In the genomic region with DNA sequence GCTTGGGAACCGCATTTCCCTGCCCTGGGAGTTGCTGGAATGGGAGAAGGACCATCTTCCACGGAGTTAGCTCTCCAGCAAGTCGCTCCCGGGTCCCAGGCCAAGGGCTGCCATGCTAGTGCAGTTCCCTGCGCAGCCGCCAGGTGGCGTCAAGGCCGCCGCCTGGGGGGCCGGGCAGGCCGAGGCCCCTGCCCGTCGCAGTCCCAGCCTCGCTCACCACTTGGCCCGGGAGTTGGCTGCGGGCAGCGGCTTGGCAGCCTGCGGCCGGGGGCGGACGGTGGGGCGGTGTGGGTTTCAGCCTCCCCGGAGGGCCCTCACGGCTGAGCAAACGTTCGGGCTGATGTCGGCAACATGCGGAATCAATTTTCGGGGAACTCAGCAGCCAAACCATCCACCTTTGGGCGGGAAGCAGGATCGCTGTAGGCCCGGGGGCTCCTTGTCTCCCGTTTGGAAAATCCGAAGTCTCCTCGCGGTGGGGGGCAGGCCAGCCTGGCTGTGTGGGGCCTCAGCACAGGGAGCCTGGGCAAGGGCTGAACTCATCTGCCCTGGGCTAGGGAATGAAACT, we compare ENCODE assay signal across 9 cellular contexts.
DNase-seq lines count a peak whose midpoint lies in the region; ATAC-seq, FAIRE-seq and TF ChIP-seq lines count a peak whose summit lies in the region.
"Had no signal": no experiment of that assay in that cellular context is flagged by ENCODE, and none has a peak within 500 bp of the region (broad histone marks: within the 10 kb centered on the region; RNA-seq: fewer than 3 reads in every experiment).

No MANE protein-coding gene starts in this region.

- no peaks in the 10 kb centered on the region for H3K36me3 Mint-ChIP-seq in mesothelial cell of epicardium

- no peak overlapping the region for H3K4me3 Mint-ChIP-seq in mesothelial cell of epicardium

- no peak overlapping the region for H3K9ac ChIP-seq in SK-N-SH

- no peak for TF ChIP-seq RAD21 in SK-N-SH (IDR thresholded peaks at IDR 0.05; ENCODE audit: low read length)

- H3K9me3 Mint-ChIP-seq in mesothelial cell of epicardium = peaks cover 3% of the 10 kb centered on the region

- CTCF ChIA-PET in SK-N-SH (lab: Yijun Ruan, JAX) = interaction anchor here (0.6 to 1.6 kb wide), 3 partner anchors 9 to 291 kb away, joined by 4 to 6 read pairs (median 4); no protein-coding TSS in a partner anchor

- no peak for TF ChIP-seq EP300 in SK-N-SH (IDR thresholded peaks at IDR 0.05; ENCODE audit: borderline replicate concordance in 1 of 2, low read depth in 1 of 2, low read length in 1 of 2)

- H3K4me3 ChIP-seq in SK-N-SH (ENCODE audit: low read depth in 2 of 2, low read length in 1 of 2) (peak overlapping the region in 1 of 2 experiments; percentile 54; a peak in 1 of 4 replicates), bronchial epithelial cell (ENCODE audit: low read depth, low read length) (no peak overlapping the region)

- POLR2A ChIA-PET in SK-N-SH (lab: Yijun Ruan, JAX) = no interaction called here

- H3K9me2 ChIP-seq in SK-N-SH = no peaks in the 10 kb centered on the region

- no peaks in the 10 kb centered on the region for H3K4me1 Mint-ChIP-seq in mesothelial cell of epicardium

- no peak overlapping the region for H2AFZ ChIP-seq in SK-N-SH (ENCODE audit: low read depth)

- no peaks in the 10 kb centered on the region for H4K20me1 ChIP-seq in SK-N-SH (ENCODE audit: insufficient read depth)

- no peak overlapping the region for H3K27ac Mint-ChIP-seq in mesothelial cell of epicardium

- no peaks in the 10 kb centered on the region for H3K79me2 ChIP-seq in SK-N-SH (ENCODE audit: insufficient read depth)

- peak; percentile 32 for TF ChIP-seq CTCF in SK-N-SH (IDR thresholded peaks at IDR 0.05)
- TF ChIP-seq CTCF in bronchial epithelial cell (IDR thresholded peaks at IDR 0.05; ENCODE audit: insufficient read depth, low read length, severe bottlenecking) = peak; percentile 91
- TF ChIP-seq CTCF in mesothelial cell of epicardium (IDR thresholded peaks at IDR 0.05; ENCODE audit: unreplicated experiment) = peak; percentile 95

- DNase-seq in SK-N-SH (peak; percentile 46), bronchial epithelial cell (ENCODE audit: low read depth) (no peak), mesothelial cell of epicardium (ENCODE audit: low spot score in 2 of 2, unreplicated experiment in 2 of 2) (peak in 1 of 2 experiments; percentile 50)
- DNase-seq in stimulated activated naive CD4-positive, alpha-beta T cell treated with Interleukin-2 at 50 U/mL for 16 hours (lab: John Stamatoyannopoulos, UW) = no peak

- H3K36me3 ChIP-seq in SK-N-SH (replicated peaks in 1 of 2; ENCODE audit: control insufficient read depth in 1 of 2, insufficient read depth in 2 of 2, low read length in 1 of 2) (no peaks in the 10 kb centered on the region), bronchial epithelial cell (ENCODE audit: control insufficient read depth, insufficient read depth, low read length) (no peaks in the 10 kb centered on the region)

- H3K4me2 ChIP-seq in SK-N-SH = no peak overlapping the region

- H3K9me3 ChIP-seq in SK-N-SH = no peaks in the 10 kb centered on the region

- ATAC-seq in SK-N-SH treated with all-trans-retinoic acid at 6 μM for 48 hours (no peak), HG03521 (IDR thresholded peaks at IDR 0.05; ENCODE audit: unreplicated experiment) (peak; percentile 43), GM18873 (IDR thresholded peaks at IDR 0.05; ENCODE audit: low FRiP score, unreplicated experiment) (no peak), HG03565 (IDR thresholded peaks at IDR 0.05; ENCODE audit: unreplicated experiment) (no peak)

- peaks cover 0 to 2% of the 10 kb centered on the region in 2 experiments; a peak in 1 of 4 replicates for H3K4me1 ChIP-seq in SK-N-SH (ENCODE audit: control insufficient read depth in 1 of 2, insufficient read depth in 2 of 2, low read depth in 1 of 2, low read length in 1 of 2)

- no peaks in the 10 kb centered on the region for H3F3A ChIP-seq in SK-N-SH (replicated peaks; ENCODE audit: insufficient read depth)

- H3K27me3 Mint-ChIP-seq in mesothelial cell of epicardium (ENCODE audit: low read depth) = peaks cover 2% of the 10 kb centered on the region

- H3K27me3 ChIP-seq in SK-N-SH (ENCODE audit: insufficient read depth) (no peaks in the 10 kb centered on the region), bronchial epithelial cell (ENCODE audit: control insufficient read depth, insufficient read depth, low read length) (no peaks in the 10 kb centered on the region)

- WGBS in SK-N-SH (ENCODE audit: low lambda C conversion rate) = 85% methylated on average over 19 of the region's 36 CpGs

- no peak for FAIRE-seq in bronchial epithelial cell (lab: Jason Lieb, UNC)
- FAIRE-seq: A204.1 had no signal

- H3K27ac ChIP-seq in SK-N-SH (ENCODE audit: low read depth in 2 of 2, low read length in 1 of 2) = no peak overlapping the region

TF ChIP-seq in SK-N-SH, 30 proteins besides CTCF, POLR2A, EP300 and RAD21 (continues in another document):
- TF ChIP-seq, protein P1, sequence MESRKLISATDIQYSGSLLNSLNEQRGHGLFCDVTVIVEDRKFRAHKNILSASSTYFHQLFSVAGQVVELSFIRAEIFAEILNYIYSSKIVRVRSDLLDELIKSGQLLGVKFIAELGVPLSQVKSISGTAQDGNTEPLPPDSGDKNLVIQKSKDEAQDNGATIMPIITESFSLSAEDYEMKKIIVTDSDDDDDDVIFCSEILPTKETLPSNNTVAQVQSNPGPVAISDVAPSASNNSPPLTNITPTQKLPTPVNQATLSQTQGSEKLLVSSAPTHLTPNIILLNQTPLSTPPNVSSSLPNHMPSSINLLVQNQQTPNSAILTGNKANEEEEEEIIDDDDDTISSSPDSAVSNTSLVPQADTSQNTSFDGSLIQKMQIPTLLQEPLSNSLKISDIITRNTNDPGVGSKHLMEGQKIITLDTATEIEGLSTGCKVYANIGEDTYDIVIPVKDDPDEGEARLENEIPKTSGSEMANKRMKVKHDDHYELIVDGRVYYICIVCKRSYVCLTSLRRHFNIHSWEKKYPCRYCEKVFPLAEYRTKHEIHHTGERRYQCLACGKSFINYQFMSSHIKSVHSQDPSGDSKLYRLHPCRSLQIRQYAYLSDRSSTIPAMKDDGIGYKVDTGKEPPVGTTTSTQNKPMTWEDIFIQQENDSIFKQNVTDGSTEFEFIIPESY (IDR thresholded peaks at IDR 0.05; ENCODE audit: borderline replicate concordance, low read depth) = no peak
- TF ChIP-seq POLR2AphosphoS5 (IDR thresholded peaks at IDR 0.05; ENCODE audit: low read depth, low read length) (no peak), SMC3 (IDR thresholded peaks at IDR 0.05; ENCODE audit: low read depth, low read length) (no peak), EZH2phosphoT487 (IDR thresholded peaks at IDR 0.05; ENCODE audit: borderline replicate concordance, low read depth) (no peak), FOXJ3 (CRISPR knock-in tag; IDR thresholded peaks at IDR 0.05) (no peak), TCF12 (IDR thresholded peaks at IDR 0.05) (no peak), TAF1 (IDR thresholded peaks at IDR 0.05; ENCODE audit: borderline replicate concordance, low read depth, low read length) (no peak), NFIC (IDR thresholded peaks at IDR 0.05; ENCODE audit: borderline replicate concordance) (no peak)
- TF ChIP-seq, protein P2, sequence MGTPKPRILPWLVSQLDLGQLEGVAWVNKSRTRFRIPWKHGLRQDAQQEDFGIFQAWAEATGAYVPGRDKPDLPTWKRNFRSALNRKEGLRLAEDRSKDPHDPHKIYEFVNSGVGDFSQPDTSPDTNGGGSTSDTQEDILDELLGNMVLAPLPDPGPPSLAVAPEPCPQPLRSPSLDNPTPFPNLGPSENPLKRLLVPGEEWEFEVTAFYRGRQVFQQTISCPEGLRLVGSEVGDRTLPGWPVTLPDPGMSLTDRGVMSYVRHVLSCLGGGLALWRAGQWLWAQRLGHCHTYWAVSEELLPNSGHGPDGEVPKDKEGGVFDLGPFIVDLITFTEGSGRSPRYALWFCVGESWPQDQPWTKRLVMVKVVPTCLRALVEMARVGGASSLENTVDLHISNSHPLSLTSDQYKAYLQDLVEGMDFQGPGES (IDR thresholded peaks at IDR 0.05; ENCODE audit: low read depth, low read length) = no peak

TF ChIP-seq in SK-N-SH treated with all-trans-retinoic acid at 6 μM for 48 hours, 23 proteins besides CTCF, POLR2A, EP300 and RAD21:
- TF ChIP-seq SNAI2 (CRISPR knock-in tag; IDR thresholded peaks at IDR 0.05) (no peak), ZNF70 (CRISPR knock-in tag; IDR thresholded peaks at IDR 0.05) (no peak), OSR1 (CRISPR knock-in tag; IDR thresholded peaks at IDR 0.05) (no peak)

Comparison
In these comparisons a context has a peak if more than half of its experiments do, and no peak if none do; other contexts are left out.
1. CTCF ChIP-seq: peak in every context shown above with its lines; median percentile 95 in mesothelial cell of epicardium; 91 in bronchial epithelial cell; 32 in SK-N-SH.